11 cellular contexts compared by ENCODE assay signal in genomic region chr12:52029686-52030085, GRCh38. TPM values are rescaled to one million over a fixed set of nuclear protein-coding genes. Genes with fewer than 3 reads are reported as not detected.
A peak's percentile ranks its signal among the peaks of the same experiment; 100 is the strongest.
DNase-seq lines count a peak whose midpoint lies in the region; ATAC-seq and TF ChIP-seq lines count a peak whose summit lies in the region.
"Had no signal": no experiment of that assay in that cellular context is flagged by ENCODE, and none has a peak within 500 bp of the region (broad histone marks: within the 10 kb centered on the region; RNA-seq: fewer than 3 reads in every experiment).

No MANE protein-coding gene starts in this region.

- no peak overlapping the region for H2BK12ac ChIP-seq in H9 (ENCODE audit: insufficient read length, low read depth, low read length)

- H3K4me1 ChIP-seq in H9 (ENCODE audit: insufficient read depth, low read length) (peaks cover 2% of the 10 kb centered on the region; the same call in 1 of the 2 replicates), Peyer's patch (peaks cover 0 to 21% (median 12%) of the 10 kb centered on the region in 4 donors)
- H3K4me1 ChIP-seq in CD8-positive, alpha-beta T cell (ENCODE audit: insufficient read depth, low read length) = peaks cover 26% of the 10 kb centered on the region

- no peak overlapping the region for H2AK5ac ChIP-seq in H9 (ENCODE audit: insufficient read length, low read length)

- H3K27ac Mint-ChIP-seq in H9 (peak overlapping the region in 2 of 3 experiments; percentile 51 to 77; a peak in 3 of 7 replicates), osteocyte (ENCODE audit: unreplicated experiment) (peak overlapping the region; percentile 46)
- H3K27ac Mint-ChIP-seq in CD8-positive, alpha-beta T cell = no peak overlapping the region
- H3K27ac Mint-ChIP-seq: activated CD8-positive, alpha-beta T cell treated with anti-CD3 and anti-CD28 coated beads, Interleukin-2, amount 10 ng/mL, durations not matched to agents 7 days and 5 days had no signal

- H4K5ac ChIP-seq in H9 (ENCODE audit: insufficient read length, low read depth, low read length) = no peak overlapping the region

- no peak overlapping the region for H4K91ac ChIP-seq in H9 (ENCODE audit: insufficient read length, low read depth, low read length)

- H2BK20ac ChIP-seq in H9 (ENCODE audit: low read depth, low read length, poor library complexity, severe bottlenecking) = no peak overlapping the region

- no peak overlapping the region for H2BK15ac ChIP-seq in H9 (ENCODE audit: low read depth, low read length)

- DNase-seq in H9 (peak; percentile 95), NCI-H2227 treated with DMSO at 0.1 percent for 48 hours (lab: John Stamatoyannopoulos, UW) (peak; percentile 41), caudate nucleus (lab: John Stamatoyannopoulos, UW) (peak in 8 of 61 donors; percentile 17 to 77 (median 34)), osteocyte (ENCODE audit: extremely low spot score, unreplicated experiment) (no peak), Peyer's patch (no peak)
- DNase-seq in CD8-positive, alpha-beta T cell = no peak
- no peak for DNase-seq in activated CD8-positive, alpha-beta memory T cell treated with anti-CD3 and anti-CD28 coated beads for 24 hours
- DNase-seq: activated CD8-positive, alpha-beta T cell treated with anti-CD3 and anti-CD28 coated beads, Interleukin-2, amount 10 ng/mL, durations not matched to agents 7 days and 5 days had no signal

- H3K4ac ChIP-seq in H9 (ENCODE audit: low read depth, low read length) = no peak overlapping the region; the same call in 1 of the 2 replicates

- peak overlapping the region; percentile 54 for H3K18ac ChIP-seq in H9 (ENCODE audit: insufficient read length, low read depth, low read length)

- no peak overlapping the region for H2BK5ac ChIP-seq in H9 (ENCODE audit: insufficient read length, low read length)

- H4K20me1 ChIP-seq in H9 (ENCODE audit: control insufficient read depth, insufficient read depth, insufficient read length) = no peaks in the 10 kb centered on the region

- no peaks in the 10 kb centered on the region; a peak in 1 of 7 replicates for H3K36me3 Mint-ChIP-seq in H9 (ENCODE audit: insufficient read depth in 1 of 3, low read depth in 3 of 3)
- no peaks in the 10 kb centered on the region for H3K36me3 Mint-ChIP-seq in osteocyte (ENCODE audit: unreplicated experiment)
- H3K36me3 Mint-ChIP-seq in CD8-positive, alpha-beta T cell = no peaks in the 10 kb centered on the region

- POLR2A ChIA-PET in CD8-positive, alpha-beta T cell (lab: Charles Lee) = interaction anchor here (1.3 kb wide), 1 partner anchor 40 kb away, joined by 4 read pairs; the partner anchor contains the start of gene ATG101

- no peak overlapping the region for H3K23ac ChIP-seq in H9 (ENCODE audit: insufficient read length, low read depth, low read length)

- H3T11ph ChIP-seq in H9 (ENCODE audit: low read length) = no peak overlapping the region

- H4K8ac ChIP-seq in H9 (replicated peaks; ENCODE audit: insufficient read length, low read depth, low read length) = no peak overlapping the region

- no peaks in the 10 kb centered on the region for H3K79me1 ChIP-seq in H9 (ENCODE audit: insufficient read depth, low read depth, low read length, poor library complexity, severe bottlenecking)

- intact Hi-C loops in CD8-positive, alpha-beta T cell (cut with DNase I, micrococcal nuclease) = no loop called here

- H3K27me3 ChIP-seq in H9 (ENCODE audit: insufficient read depth, low read length) (no peaks in the 10 kb centered on the region; the same call in 1 of the 2 replicates), Peyer's patch (no peaks in the 10 kb centered on the region)
- H3K27me3 ChIP-seq in CD8-positive, alpha-beta T cell (ENCODE audit: insufficient read depth, low read length) = no peaks in the 10 kb centered on the region
- H3K27me3 ChIP-seq: tibial nerve had no signal

- H3K27ac ChIP-seq in H9 (ENCODE audit: insufficient read length, low read depth, low read length) (no peak overlapping the region), caudate nucleus (ENCODE audit: low read depth, low read length) (peak overlapping the region; percentile 39), Peyer's patch (no peak overlapping the region)
- no peak overlapping the region for H3K27ac ChIP-seq in CD8-positive, alpha-beta T cell (ENCODE audit: low read depth, low read length)

- no peak overlapping the region for H3K4me3 ChIP-seq in Peyer's patch
- no peak overlapping the region for H3K4me3 ChIP-seq in CD8-positive, alpha-beta T cell (ENCODE audit: low read depth, low read length)
- H3K4me3 ChIP-seq: tibial nerve had no signal

- H3K23me2 ChIP-seq in H9 (ENCODE audit: insufficient read length, low read depth, low read length, poor library complexity, severe bottlenecking) = peaks cover 6% of the 10 kb centered on the region

- H3K36me3 ChIP-seq in Peyer's patch = no peaks in the 10 kb centered on the region
- H3K36me3 ChIP-seq in CD8-positive, alpha-beta T cell (ENCODE audit: insufficient read depth, low read length) = no peaks in the 10 kb centered on the region
- H3K36me3 ChIP-seq: tibial nerve had no signal

- ATAC-seq in CD8-positive, alpha-beta T cell = no peak
- ATAC-seq in HG03439 (IDR thresholded peaks at IDR 0.05; ENCODE audit: unreplicated experiment) = no peak
- ATAC-seq: activated CD8-positive, alpha-beta T cell treated with anti-CD3 and anti-CD28 coated beads, Interleukin-2, amount 10 ng/mL, durations not matched to agents 7 days and 5 days had no signal

- TF ChIP-seq POLR2A in Peyer's patch (IDR thresholded peaks at IDR 0.05) = no peak

- H3K79me2 ChIP-seq in H9 (ENCODE audit: insufficient read depth, low read length) = no peaks in the 10 kb centered on the region

- peaks cover 26 to 41% of the 10 kb centered on the region in 2 experiments for H3K4me1 Mint-ChIP-seq in H9
- H3K4me1 Mint-ChIP-seq in osteocyte (ENCODE audit: unreplicated experiment) = peaks cover 33% of the 10 kb centered on the region
- H3K4me1 Mint-ChIP-seq in CD8-positive, alpha-beta T cell (ENCODE audit: low read depth) = peaks cover 33% of the 10 kb centered on the region

- WGBS in H9 (ENCODE audit: extremely low coverage, insufficient read length, low lambda C conversion rate) = no CpG with 5 or more reads among the region's 4 CpGs

- H2AFZ ChIP-seq in H9 (ENCODE audit: low read length) = no peak overlapping the region

- H3K9ac ChIP-seq in H9 (ENCODE audit: extremely low read depth, insufficient read length, low read length) = no peak overlapping the region

- TF ChIP-seq CTCF in H9 (conservative IDR thresholded peaks at IDR 0.05) (no peak), osteocyte (IDR thresholded peaks at IDR 0.05) (no peak), Peyer's patch (IDR thresholded peaks at IDR 0.05) (no peak)
- TF ChIP-seq CTCF in CD8-positive, alpha-beta T cell (IDR thresholded peaks at IDR 0.05) = no peak

- no peaks in the 10 kb centered on the region; a peak in 1 of 5 replicates for H3K9me3 Mint-ChIP-seq in H9
- H3K9me3 Mint-ChIP-seq in osteocyte (ENCODE audit: unreplicated experiment) = no peaks in the 10 kb centered on the region
- no peaks in the 10 kb centered on the region for H3K9me3 Mint-ChIP-seq in CD8-positive, alpha-beta T cell

- CTCF ChIA-PET in CD8-positive, alpha-beta T cell (lab: Charles Lee) = interaction anchor here (1.2 to 55.1 kb wide), 5 partner anchors 4 to 209 kb away, joined by 3 to 1615 read pairs (median 896); partner anchors contain the start of genes ATG101, SMIM41 and TAMALIN

- H3K27me3 Mint-ChIP-seq in H9 (ENCODE audit: low read depth) = peaks cover 34% of the 10 kb centered on the region
- H3K27me3 Mint-ChIP-seq in osteocyte (ENCODE audit: unreplicated experiment) = no peaks in the 10 kb centered on the region
- no peaks in the 10 kb centered on the region for H3K27me3 Mint-ChIP-seq in CD8-positive, alpha-beta T cell (ENCODE audit: low read depth)

- no peak overlapping the region for H3K56ac ChIP-seq in H9 (ENCODE audit: insufficient read length, low read depth, low read length)

- H3K4me3 Mint-ChIP-seq in H9 = no peak overlapping the region; a peak in 1 of 5 replicates
- H3K4me3 Mint-ChIP-seq in osteocyte (ENCODE audit: unreplicated experiment) = no peak overlapping the region
- no peak overlapping the region for H3K4me3 Mint-ChIP-seq in CD8-positive, alpha-beta T cell
- H3K4me3 Mint-ChIP-seq: activated CD8-positive, alpha-beta T cell treated with anti-CD3 and anti-CD28 coated beads, Interleukin-2, amount 10 ng/mL, durations not matched to agents 7 days and 5 days had no signal

- H3K9me3 ChIP-seq in H9 (ENCODE audit: control insufficient read depth, low read depth, low read length) (no peaks in the 10 kb centered on the region), Peyer's patch (no peaks in the 10 kb centered on the region)
- no peaks in the 10 kb centered on the region for H3K9me3 ChIP-seq in CD8-positive, alpha-beta T cell (ENCODE audit: low read length)
- H3K9me3 ChIP-seq: tibial nerve had no signal

- no peak overlapping the region for H2BK120ac ChIP-seq in H9 (ENCODE audit: low read depth, low read length, poor library complexity, severe bottlenecking)

- H3K14ac ChIP-seq in H9 (ENCODE audit: insufficient read depth, low read length) = peak overlapping the region; percentile 84; the same call in 1 of the 2 replicates

- H3K4me2 ChIP-seq in H9 (ENCODE audit: insufficient read depth, insufficient read length, low read length) = no peak overlapping the region

RNA-seq across cellular contexts. Expression of gene NR4A1, which starts 21.6 kb away (rescaled TPM):
- total RNA-seq in H9 (2021) (25.8 and 27.3 TPM in 2 replicates), osteocyte (6.7 and 13.0 TPM in 2 replicates), Peyer's patch (100 to 1,000 TPM in 1 of 4 donors, 10 to 100 TPM in 2, 1 to 10 TPM in 1; 3.9 to 265 (median 42.2) TPM)
- total RNA-seq in CD8-positive, alpha-beta T cell = 10 to 100 TPM; 59.7 to 60.0 TPM

RNA-seq across cellular contexts. Expression of gene TAMALIN, which starts 22.9 kb away (rescaled TPM):
- total RNA-seq in H9 (2021) = 1.1 and 1.2 TPM in 2 replicates
- total RNA-seq in osteocyte = 22.5 and 25.5 TPM in 2 replicates
- total RNA-seq in Peyer's patch = 100 to 1,000 TPM in 1 of 4 donors, 10 to 100 TPM in 1, 1 to 10 TPM in 2; 1.2 to 112 (median 16.2) TPM
- total RNA-seq in CD8-positive, alpha-beta T cell = 100 to 1,000 TPM; 603 to 632 TPM

RNA-seq across cellular contexts. Expression of gene ATG101, which starts 40.1 kb away (rescaled TPM):
- total RNA-seq in H9 (2021) (58.3 and 61.1 TPM in 2 replicates), osteocyte (41.7 and 46.1 TPM in 2 replicates), Peyer's patch (10 to 100 TPM; 31.5 to 39.6 (median 33.9) TPM)
- 10 to 100 TPM; 19.1 to 19.3 TPM for total RNA-seq in CD8-positive, alpha-beta T cell

RNA-seq across cellular contexts. Expression of gene SMIM41, which starts 49.8 kb away (rescaled TPM):
- total RNA-seq in H9 (2021) = not detected in 2 replicates
- not detected in 2 replicates for total RNA-seq in osteocyte
- total RNA-seq in Peyer's patch = 1 to 10 TPM in 2 of 4 donors, not detected in 2; 1.4 to 6.6 TPM
- under 1 TPM in 1 of 2 experiments, not detected in 1; 0.22 TPM for total RNA-seq in CD8-positive, alpha-beta T cell
- total RNA-seq: activated CD8-positive, alpha-beta T cell treated with anti-CD3 and anti-CD28 coated beads, Interleukin-2, amount 10 ng/mL, durations not matched to agents 7 days and 5 days; endothelial cell of umbilical vein had no signal

Comparison
In these comparisons a context has a peak if more than half of its experiments do, and no peak if none do; other contexts are left out.
1. DNase-seq: peak in H9 (single experiment) and NCI-H2227 treated with DMSO at 0.1 percent for 48 hours (single experiment); none in osteocyte (single experiment), Peyer's patch (0 of 3), CD8-positive, alpha-beta T cell (0 of 7) and activated CD8-positive, alpha-beta memory T cell treated with anti-CD3 and anti-CD28 coated beads for 24 hours (single experiment).
2. RNA of gene TAMALIN, which starts 22.9 kb away (total RNA-seq): 603 to 632 TPM in CD8-positive, alpha-beta T cell; 22.5 to 25.5 TPM in osteocyte, 1.2 to 112 TPM in Peyer's patch and 1.1 to 1.2 TPM in H9; every median in the first group is over 4 times any median in the second.